17 cellular contexts compared by ENCODE assay signal in the genomic region with DNA sequence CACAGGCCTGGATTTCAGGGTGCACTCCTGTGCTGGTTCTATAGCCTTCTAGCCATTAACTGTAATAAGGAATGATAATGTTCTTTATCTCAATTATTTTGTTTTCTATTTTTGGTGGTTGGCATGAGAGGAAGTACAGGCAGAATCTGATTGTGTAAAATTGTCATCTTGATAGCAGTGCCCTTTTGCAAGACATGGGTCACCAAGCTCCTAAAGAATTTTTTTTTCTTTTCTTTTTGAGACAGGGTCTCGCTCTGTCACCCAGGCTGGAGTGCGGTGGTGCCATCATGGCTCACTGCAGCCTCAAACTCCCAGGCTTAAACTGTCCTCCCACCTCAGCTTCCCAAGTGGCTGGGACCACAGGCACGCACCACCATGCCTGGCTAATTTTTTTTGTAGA.
DNase-seq lines count a peak whose midpoint lies in the region; ATAC-seq and TF ChIP-seq lines count a peak whose summit lies in the region.
"Had no signal": no experiment of that assay in that cellular context is flagged by ENCODE, and none has a peak within 500 bp of the region (broad histone marks: within the 10 kb centered on the region; RNA-seq: fewer than 3 reads in every experiment).

No MANE protein-coding gene starts in this region.

- H3K9ac ChIP-seq in HUES64 (ENCODE audit: low read depth, low read length): no peak overlapping the region
- H3K9ac ChIP-seq: KMS-11 had no signal

- H3K4me2 ChIP-seq in GM23338: no peak overlapping the region
- H3K4me2 ChIP-seq: KMS-11 had no signal

- H3K79me2 ChIP-seq in GM23338 (replicated peaks; ENCODE audit: insufficient read depth): 0 out of 2 replicates have a peak, but pooled peaks cover 4% of the 10 kb centered on the region

- H3K4me3 Mint-ChIP-seq in GM23338: no peak overlapping the region
- no peak overlapping the region for H3K4me3 Mint-ChIP-seq in T-cell
- H3K4me3 Mint-ChIP-seq: CD4-positive, alpha-beta T cell had no signal

- no peaks in the 10 kb centered on the region for H3K9me3 ChIP-seq in HUES64 (ENCODE audit: insufficient read depth, low read depth, low read length)
- H3K9me3 ChIP-seq in iPS DF 6.9 (ENCODE audit: control insufficient read depth, insufficient read depth, low read length): no peaks in the 10 kb centered on the region
- H3K9me3 ChIP-seq: BE2C had no signal

- H3K36me3 Mint-ChIP-seq in GM23338 (ENCODE audit: low read depth) (no peaks in the 10 kb centered on the region), T-cell (no peaks in the 10 kb centered on the region)

- H3K27ac Mint-ChIP-seq in GM23338 (peak overlapping the region; percentile 91; the same call in 1 of the 2 replicates), T-cell (no peak overlapping the region)
- H3K27ac Mint-ChIP-seq: CD4-positive, alpha-beta T cell had no signal

- no peaks in the 10 kb centered on the region for H3K9me3 Mint-ChIP-seq in GM23338
- H3K9me3 Mint-ChIP-seq in T-cell: no peaks in the 10 kb centered on the region
- H3K9me3 Mint-ChIP-seq: CD4-positive, alpha-beta T cell had no signal

- H4K20me1 ChIP-seq in GM23338 (replicated peaks; ENCODE audit: insufficient read depth): no peaks in the 10 kb centered on the region

- H3K36me3 ChIP-seq in GM23338 (ENCODE audit: insufficient read depth) (no peaks in the 10 kb centered on the region), HUES64 (ENCODE audit: insufficient read depth, low read length) (no peaks in the 10 kb centered on the region), iPS DF 6.9 (ENCODE audit: control insufficient read depth, insufficient read depth, low read length) (no peaks in the 10 kb centered on the region)
- H3K36me3 ChIP-seq: BE2C had no signal

- no peaks in the 10 kb centered on the region for H3K9me2 ChIP-seq in GM23338 (ENCODE audit: insufficient read depth)

- TF ChIP-seq CTCF in GM23338 (conservative IDR thresholded peaks at IDR 0.05; ENCODE audit: low read depth in 2 of 2): no peak

- H3K27me3 ChIP-seq in GM23338 (ENCODE audit: insufficient read depth): no peaks in the 10 kb centered on the region
- H3K27me3 ChIP-seq in HUES64 (ENCODE audit: insufficient read depth, low read length): no peaks in the 10 kb centered on the region
- no peaks in the 10 kb centered on the region for H3K27me3 ChIP-seq in iPS DF 6.9 (ENCODE audit: control insufficient read depth, insufficient read depth, low read length)
- H3K27me3 ChIP-seq: BE2C had no signal

- H3K27me3 Mint-ChIP-seq in GM23338 (ENCODE audit: insufficient read depth, low read depth, poor library complexity) (peaks cover 9% of the 10 kb centered on the region), T-cell (no peaks in the 10 kb centered on the region)
- H3K27me3 Mint-ChIP-seq: CD4-positive, alpha-beta T cell had no signal

- H3F3A ChIP-seq in GM23338 (replicated peaks; ENCODE audit: low read depth): 0 out of 2 replicates have a peak, but pooled peaks cover 7% of the 10 kb centered on the region

- POLR2A ChIA-PET in T-cell (lab: Charles Lee): no interaction called here

- ATAC-seq in GM23338 (no peak), T-cell (replicated peaks in 1 of 4) (no peak)

- H3K4me3 ChIP-seq in GM23338 (no peak overlapping the region), HUES64 (ENCODE audit: low read length) (no peak overlapping the region), iPS DF 6.9 (ENCODE audit: low read length) (no peak overlapping the region)

- CTCF ChIA-PET in T-cell (lab: Charles Lee): no interaction called here

- no peak overlapping the region for H2AFZ ChIP-seq in GM23338

- H3K4me1 ChIP-seq in GM23338 (ENCODE audit: insufficient read depth) (peaks cover 13% of the 10 kb centered on the region), HUES64 (ENCODE audit: insufficient read depth, low read length) (peaks cover 12% of the 10 kb centered on the region), iPS DF 6.9 (ENCODE audit: control insufficient read depth, insufficient read depth, low read length) (peaks cover 5% of the 10 kb centered on the region)

- peak; percentile 24 to 47 for DNase-seq in AML-193 (lab: John Stamatoyannopoulos, UW)
- no peak for DNase-seq in GM23338 (ENCODE audit: low spot score)
- DNase-seq in iPS DF 6.9 (ENCODE audit: low read depth, low spot score): no peak
- DNase-seq in T-helper 2 cell: no peak
- DNase-seq in COR-L47 (lab: John Stamatoyannopoulos, UW): no peak
- DNase-seq in activated effector memory CD4-positive, alpha-beta T cell treated with anti-CD3 and anti-CD28 coated beads, Interleukin-2, amount 50 U/mL, for 16 hours: no peak
- no peak for DNase-seq in T-cell
- DNase-seq: CD4-positive, alpha-beta T cell; DMS153; DMS79; GDM1; GOT3; HCEC 1CT had no signal

- H3K27ac ChIP-seq in GM23338 (ENCODE audit: low read depth) (peak overlapping the region; percentile 84), HUES64 (ENCODE audit: low read depth, low read length) (peak overlapping the region; percentile 79), iPS DF 6.9 (ENCODE audit: low read length) (peak overlapping the region; percentile 66)
- H3K27ac ChIP-seq: C4-2B, KMS-11 had no signal

- H3K4me1 Mint-ChIP-seq in GM23338 (peaks cover 32% of the 10 kb centered on the region), T-cell (no peaks in the 10 kb centered on the region)

- 100% methylated on average over 3 of the region's 3 CpGs for WGBS in HUES64
- no CpG with 5 or more reads among the region's 3 CpGs for WGBS in iPS DF 6.9 (ENCODE audit: insufficient coverage, insufficient read length)

TF ChIP-seq in GM23338, 12 proteins besides CTCF, POLR2A, EP300 and RAD21 (continues in another document):
- TF ChIP-seq EZH2phosphoT487 (IDR thresholded peaks at IDR 0.05; ENCODE audit: unreplicated experiment): no peak
- no peak for TF ChIP-seq STAT1 (IDR thresholded peaks at IDR 0.05; ENCODE audit: unreplicated experiment)
- TF ChIP-seq, protein P1, sequence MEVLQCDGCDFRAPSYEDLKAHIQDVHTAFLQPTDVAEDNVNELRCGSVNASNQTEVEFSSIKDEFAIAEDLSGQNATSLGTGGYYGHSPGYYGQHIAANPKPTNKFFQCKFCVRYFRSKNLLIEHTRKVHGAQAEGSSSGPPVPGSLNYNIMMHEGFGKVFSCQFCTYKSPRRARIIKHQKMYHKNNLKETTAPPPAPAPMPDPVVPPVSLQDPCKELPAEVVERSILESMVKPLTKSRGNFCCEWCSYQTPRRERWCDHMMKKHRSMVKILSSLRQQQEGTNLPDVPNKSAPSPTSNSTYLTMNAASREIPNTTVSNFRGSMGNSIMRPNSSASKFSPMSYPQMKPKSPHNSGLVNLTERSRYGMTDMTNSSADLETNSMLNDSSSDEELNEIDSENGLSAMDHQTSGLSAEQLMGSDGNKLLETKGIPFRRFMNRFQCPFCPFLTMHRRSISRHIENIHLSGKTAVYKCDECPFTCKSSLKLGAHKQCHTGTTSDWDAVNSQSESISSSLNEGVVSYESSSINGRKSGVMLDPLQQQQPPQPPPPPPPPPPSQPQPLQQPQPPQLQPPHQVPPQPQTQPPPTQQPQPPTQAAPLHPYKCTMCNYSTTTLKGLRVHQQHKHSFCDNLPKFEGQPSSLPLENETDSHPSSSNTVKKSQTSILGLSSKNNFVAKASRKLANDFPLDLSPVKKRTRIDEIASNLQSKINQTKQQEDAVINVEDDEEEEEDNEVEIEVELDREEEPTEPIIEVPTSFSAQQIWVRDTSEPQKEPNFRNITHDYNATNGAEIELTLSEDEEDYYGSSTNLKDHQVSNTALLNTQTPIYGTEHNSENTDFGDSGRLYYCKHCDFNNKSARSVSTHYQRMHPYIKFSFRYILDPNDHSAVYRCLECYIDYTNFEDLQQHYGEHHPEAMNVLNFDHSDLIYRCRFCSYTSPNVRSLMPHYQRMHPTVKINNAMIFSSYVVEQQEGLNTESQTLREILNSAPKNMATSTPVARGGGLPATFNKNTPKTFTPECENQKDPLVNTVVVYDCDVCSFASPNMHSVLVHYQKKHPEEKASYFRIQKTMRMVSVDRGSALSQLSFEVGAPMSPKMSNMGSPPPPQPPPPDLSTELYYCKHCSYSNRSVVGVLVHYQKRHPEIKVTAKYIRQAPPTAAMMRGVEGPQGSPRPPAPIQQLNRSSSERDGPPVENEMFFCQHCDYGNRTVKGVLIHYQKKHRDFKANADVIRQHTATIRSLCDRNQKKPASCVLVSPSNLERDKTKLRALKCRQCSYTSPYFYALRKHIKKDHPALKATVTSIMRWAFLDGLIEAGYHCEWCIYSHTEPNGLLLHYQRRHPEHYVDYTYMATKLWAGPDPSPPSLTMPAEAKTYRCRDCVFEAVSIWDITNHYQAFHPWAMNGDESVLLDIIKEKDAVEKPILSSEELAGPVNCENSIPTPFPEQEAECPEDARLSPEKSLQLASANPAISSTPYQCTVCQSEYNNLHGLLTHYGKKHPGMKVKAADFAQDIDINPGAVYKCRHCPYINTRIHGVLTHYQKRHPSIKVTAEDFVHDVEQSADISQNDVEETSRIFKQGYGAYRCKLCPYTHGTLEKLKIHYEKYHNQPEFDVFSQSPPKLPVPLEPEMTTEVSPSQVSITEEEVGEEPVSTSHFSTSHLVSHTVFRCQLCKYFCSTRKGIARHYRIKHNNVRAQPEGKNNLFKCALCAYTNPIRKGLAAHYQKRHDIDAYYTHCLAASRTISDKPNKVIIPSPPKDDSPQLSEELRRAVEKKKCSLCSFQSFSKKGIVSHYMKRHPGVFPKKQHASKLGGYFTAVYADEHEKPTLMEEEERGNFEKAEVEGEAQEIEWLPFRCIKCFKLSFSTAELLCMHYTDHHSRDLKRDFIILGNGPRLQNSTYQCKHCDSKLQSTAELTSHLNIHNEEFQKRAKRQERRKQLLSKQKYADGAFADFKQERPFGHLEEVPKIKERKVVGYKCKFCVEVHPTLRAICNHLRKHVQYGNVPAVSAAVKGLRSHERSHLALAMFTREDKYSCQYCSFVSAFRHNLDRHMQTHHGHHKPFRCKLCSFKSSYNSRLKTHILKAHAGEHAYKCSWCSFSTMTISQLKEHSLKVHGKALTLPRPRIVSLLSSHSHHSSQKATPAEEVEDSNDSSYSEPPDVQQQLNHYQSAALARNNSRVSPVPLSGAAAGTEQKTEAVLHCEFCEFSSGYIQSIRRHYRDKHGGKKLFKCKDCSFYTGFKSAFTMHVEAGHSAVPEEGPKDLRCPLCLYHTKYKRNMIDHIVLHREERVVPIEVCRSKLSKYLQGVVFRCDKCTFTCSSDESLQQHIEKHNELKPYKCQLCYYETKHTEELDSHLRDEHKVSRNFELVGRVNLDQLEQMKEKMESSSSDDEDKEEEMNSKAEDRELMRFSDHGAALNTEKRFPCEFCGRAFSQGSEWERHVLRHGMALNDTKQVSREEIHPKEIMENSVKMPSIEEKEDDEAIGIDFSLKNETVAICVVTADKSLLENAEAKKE (CRISPR knock-in tag; IDR thresholded peaks at IDR 0.05): no peak
- TF ChIP-seq EZH2 (IDR thresholded peaks at IDR 0.05; ENCODE audit: low read depth, unreplicated experiment): no peak

Comparison
In these comparisons a context has a peak if more than half of its experiments do, and no peak if none do; other contexts are left out.
1. DNase-seq: peak in AML-193 (2 of 2); none in GM23338 (single experiment), iPS DF 6.9 (single experiment), T-helper 2 cell (0 of 5), COR-L47 (single experiment), activated effector memory CD4-positive, alpha-beta T cell treated with anti-CD3 and anti-CD28 coated beads, Interleukin-2, amount 50 U/mL, for 16 hours (single experiment) and T-cell (0 of 34).
2. Peak in every context shown above with its lines, with median percentiles within 50 percentile points of each other: H3K27ac ChIP-seq.